Comparison of ENCODE assay signal across 14 cellular contexts in genomic region chr13:68176486-68176885, GRCh38.
DNase-seq lines count a peak whose midpoint lies in the region; ATAC-seq and TF ChIP-seq lines count a peak whose summit lies in the region.
"Had no signal": no experiment of that assay in that cellular context is flagged by ENCODE, and none has a peak within 500 bp of the region (broad histone marks: within the 10 kb centered on the region; RNA-seq: fewer than 3 reads in every experiment).

No MANE protein-coding gene starts in this region.

- no peak overlapping the region for H3K4me3 ChIP-seq in astrocyte of the spinal cord (ENCODE audit: low read depth, low read length)
- H3K4me3 ChIP-seq: esophagus muscularis mucosa had no signal

- in situ Hi-C loops in astrocyte of the spinal cord (cut with HindIII; ENCODE audit: low sequenced_read_pairs): no loop called here

- TF ChIP-seq CTCF in astrocyte of the spinal cord (IDR thresholded peaks at IDR 0.05; ENCODE audit: low read depth, low read length): no peak
- no peak for TF ChIP-seq CTCF in type B pancreatic cell (conservative IDR thresholded peaks at IDR 0.05)

- no peaks in the 10 kb centered on the region for H3K27me3 Mint-ChIP-seq in type B pancreatic cell

- H3K27ac Mint-ChIP-seq in type B pancreatic cell: peak overlapping the region; percentile 2
- H3K27ac Mint-ChIP-seq: natural killer cell had no signal

- DNase-seq in astrocyte of the spinal cord (ENCODE audit: low read depth, low spot score): peak; percentile 94
- DNase-seq in hepatic stellate cell (ENCODE audit: low spot score): peak; percentile 30
- no peak for DNase-seq in type B pancreatic cell (ENCODE audit: extremely low spot score, unreplicated experiment)
- no peak for DNase-seq in caudate nucleus (lab: John Stamatoyannopoulos, UW)
- DNase-seq: islet precursor cell, KG1, natural killer cell, NCI-H2171, small intestine, T-helper 1 cell had no signal

- peaks cover 11% of the 10 kb centered on the region for H3K9me3 Mint-ChIP-seq in type B pancreatic cell

- no peak for TF ChIP-seq RAD21 in Ishikawa (IDR thresholded peaks at IDR 0.05; ENCODE audit: low read depth)

- peaks cover 5% of the 10 kb centered on the region for H3K4me1 Mint-ChIP-seq in type B pancreatic cell (ENCODE audit: unreplicated experiment)
- H3K4me1 Mint-ChIP-seq: natural killer cell had no signal

- TF ChIP-seq EP300 in Ishikawa (IDR thresholded peaks at IDR 0.05; ENCODE audit: borderline replicate concordance): peak; percentile 48; the same call in 1 of the 2 replicates

- H3K4me3 Mint-ChIP-seq in type B pancreatic cell: no peak overlapping the region
- H3K4me3 Mint-ChIP-seq: natural killer cell had no signal

- H3K36me3 Mint-ChIP-seq in type B pancreatic cell: peaks cover 5% of the 10 kb centered on the region

- no peak overlapping the region for H3K27ac ChIP-seq in caudate nucleus (ENCODE audit: low read depth, low read length)
- H3K27ac ChIP-seq: esophagus muscularis mucosa had no signal

- no peak for ATAC-seq in HG02981 (IDR thresholded peaks at IDR 0.05; ENCODE audit: unreplicated experiment)
- no peak for ATAC-seq in GM21367 (IDR thresholded peaks at IDR 0.05; ENCODE audit: unreplicated experiment)
- ATAC-seq: natural killer cell had no signal

TF ChIP-seq in Ishikawa, 13 proteins besides CTCF, POLR2A, EP300 and RAD21:
- TF ChIP-seq NFIC (IDR thresholded peaks at IDR 0.05) (peak; percentile 88), TCF12 (IDR thresholded peaks at IDR 0.05; ENCODE audit: low read depth) (no peak), TEAD4 (IDR thresholded peaks at IDR 0.05) (peak; percentile 74), ZBTB7A (IDR thresholded peaks at IDR 0.05; ENCODE audit: low read depth) (no peak), FOXM1 (IDR thresholded peaks at IDR 0.05; ENCODE audit: borderline replicate concordance, low read depth) (peak; percentile 49; the same call in 1 of the 2 replicates), EGR1 (IDR thresholded peaks at IDR 0.05) (no peak)
- TF ChIP-seq, protein P1, sequence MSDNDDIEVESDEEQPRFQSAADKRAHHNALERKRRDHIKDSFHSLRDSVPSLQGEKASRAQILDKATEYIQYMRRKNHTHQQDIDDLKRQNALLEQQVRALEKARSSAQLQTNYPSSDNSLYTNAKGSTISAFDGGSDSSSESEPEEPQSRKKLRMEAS (IDR thresholded peaks at IDR 0.05): no peak

Comparison
In these comparisons a context has a peak if more than half of its experiments do, and no peak if none do; other contexts are left out.
1. DNase-seq: peak in astrocyte of the spinal cord (single experiment) and hepatic stellate cell (single experiment); none in type B pancreatic cell (single experiment) and caudate nucleus (0 of 61).